In the genomic region with DNA sequence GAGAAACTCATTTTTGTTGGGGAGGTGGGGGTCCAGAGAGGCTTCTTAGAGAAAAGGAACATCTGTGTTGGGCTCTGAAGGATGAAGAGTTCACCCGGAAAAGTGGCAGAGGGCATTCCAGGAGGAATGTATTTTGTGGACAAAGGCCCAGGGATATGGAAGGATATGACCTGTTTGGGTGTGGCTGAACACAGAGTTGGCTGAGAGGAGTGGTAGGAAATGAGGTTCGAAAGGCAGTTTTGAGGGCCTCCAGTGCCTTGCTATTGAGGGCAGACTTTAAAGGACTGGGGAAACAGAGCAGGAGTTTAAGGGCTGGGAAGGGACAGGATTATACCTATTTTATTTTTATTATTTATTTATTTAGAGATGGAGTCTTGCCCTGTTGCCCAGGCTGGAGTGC, we compare ENCODE assay signal across 15 cellular contexts. TPM values are rescaled to one million over a fixed set of nuclear protein-coding genes. Genes with fewer than 3 reads are reported as not detected.
A peak's percentile ranks its signal among the peaks of the same experiment; 100 is the strongest.
DNase-seq lines count a peak whose midpoint lies in the region; ATAC-seq and TF ChIP-seq lines count a peak whose summit lies in the region.
"Had no signal": no experiment of that assay in that cellular context is flagged by ENCODE, and none has a peak within 500 bp of the region (broad histone marks: within the 10 kb centered on the region; RNA-seq: fewer than 3 reads in every experiment).

No MANE protein-coding gene starts in this region.

- H3K9me3 ChIP-seq in HCT116 (ENCODE audit: control insufficient read depth in 1 of 2, insufficient read depth in 1 of 2, low read depth in 1 of 2, low read length in 2 of 2) = no peaks in the 10 kb centered on the region
- no peaks in the 10 kb centered on the region for H3K9me3 ChIP-seq in ascending aorta
- no peaks in the 10 kb centered on the region for H3K9me3 ChIP-seq in gastrocnemius medialis
- no peaks in the 10 kb centered on the region for H3K9me3 ChIP-seq in body of pancreas

- no peaks in the 10 kb centered on the region for H3K9me2 ChIP-seq in HCT116 (ENCODE audit: insufficient read depth)

- intact Hi-C loops in HCT116 (cut with micrococcal nuclease) = no loop called here
- intact Hi-C loops in ascending aorta (cut with DNase I) = no loop called here
- intact Hi-C loops in gastrocnemius medialis (cut with DNase I; ENCODE audit: low total_unique reads) = no loop called here
- intact Hi-C loops in body of pancreas (cut with DNase I) = no loop called here

- H3K4me3 ChIP-seq in HCT116 (replicated peaks in 1 of 2; ENCODE audit: low read depth in 1 of 2, low read length in 2 of 2) (no peak overlapping the region), ascending aorta (no peak overlapping the region), gastrocnemius medialis (no peak overlapping the region), body of pancreas (no peak overlapping the region)

- TF ChIP-seq CTCF in HCT116 (IDR thresholded peaks at IDR 0.05 in 2 of 3, conservative IDR thresholded peaks at IDR 0.05 in 1 of 3; ENCODE audit: borderline replicate concordance in 1 of 3, insufficient read depth in 1 of 3, low read depth in 2 of 3, low read length in 2 of 3) (no peak), ascending aorta (IDR thresholded peaks at IDR 0.05) (no peak), foreskin keratinocyte (conservative IDR thresholded peaks at IDR 0.05) (no peak), gastrocnemius medialis (IDR thresholded peaks at IDR 0.05 in 4 of 5, conservative IDR thresholded peaks at IDR 0.05 in 1 of 5) (no peak), body of pancreas (IDR thresholded peaks at IDR 0.05) (no peak)

- WGBS in body of pancreas, 2 donors = 79 to 84% methylated on average over 2 of the region's 2 CpGs

- no peaks in the 10 kb centered on the region for H3K27me3 ChIP-seq in HCT116 (ENCODE audit: insufficient read depth, low read length)
- no peaks in the 10 kb centered on the region for H3K27me3 ChIP-seq in ascending aorta
- no peaks in the 10 kb centered on the region for H3K27me3 ChIP-seq in foreskin keratinocyte
- no peaks in the 10 kb centered on the region for H3K27me3 ChIP-seq in gastrocnemius medialis
- H3K27me3 ChIP-seq in body of pancreas = no peaks in the 10 kb centered on the region

- CTCF ChIA-PET in HCT116 (lab: Charles Lee) = no interaction called here

- BruUV-seq in HCT116 (replicated peaks; lab: Mats Ljungman, UMichigan) = no TSS peak

- TF ChIP-seq POLR2A in HCT116 (IDR thresholded peaks at IDR 0.05; ENCODE audit: borderline replicate concordance, extremely low read depth, insufficient read depth, insufficient read length) (no peak), gastrocnemius medialis (IDR thresholded peaks at IDR 0.05) (no peak), body of pancreas (IDR thresholded peaks at IDR 0.05) (no peak)

- in situ Hi-C loops in gastrocnemius medialis (cut with MboI; ENCODE audit: low sequenced_read_pairs in 4 of 4) = loop anchor here in 2 of 4 donors (25.0 kb wide), 1 partner anchor 105 kb away; no protein-coding TSS in a partner anchor

- ATAC-seq in HCT116 (no peak), foreskin keratinocyte (no peak), gastrocnemius medialis (no peak), GM18858 (IDR thresholded peaks at IDR 0.05; ENCODE audit: unreplicated experiment) (no peak), body of pancreas (no peak), HG03095 (IDR thresholded peaks at IDR 0.05; ENCODE audit: unreplicated experiment) (no peak)

- H3K79me2 ChIP-seq in HCT116 (ENCODE audit: insufficient read depth, low read length) = no peaks in the 10 kb centered on the region

- no peak for TF ChIP-seq RAD21 in HCT116 (IDR thresholded peaks at IDR 0.05; ENCODE audit: low read depth)

- H3K4me2 ChIP-seq in HCT116 (ENCODE audit: low read length) = peak overlapping the region; percentile 37

- POLR2A ChIA-PET in HCT116 (lab: Charles Lee) = no interaction called here

- H2AFZ ChIP-seq in HCT116 (ENCODE audit: low read depth, low read length, poor library complexity, severe bottlenecking) = no peak overlapping the region

- H3K36me3 ChIP-seq in HCT116 (ENCODE audit: control insufficient read depth in 1 of 2, insufficient read depth in 2 of 2, low read length in 2 of 2) = no peaks in the 10 kb centered on the region
- no peaks in the 10 kb centered on the region for H3K36me3 ChIP-seq in ascending aorta
- no peaks in the 10 kb centered on the region for H3K36me3 ChIP-seq in gastrocnemius medialis
- H3K36me3 ChIP-seq in body of pancreas (replicated peaks in 1 of 2; ENCODE audit: insufficient read depth in 1 of 2, low read depth in 2 of 2) = no peaks in the 10 kb centered on the region

- H3K9ac ChIP-seq in HCT116 (ENCODE audit: low read length) = no peak overlapping the region

- H3K4me1 ChIP-seq in HCT116 (ENCODE audit: control insufficient read depth in 1 of 2, insufficient read depth in 2 of 2, low read length in 2 of 2) (peaks cover 18 to 35% of the 10 kb centered on the region in 2 experiments), ascending aorta (peaks cover 10 to 17% of the 10 kb centered on the region in 2 donors), foreskin keratinocyte (peaks cover 16% of the 10 kb centered on the region), gastrocnemius medialis (peaks cover 42 to 50% of the 10 kb centered on the region in 2 donors), body of pancreas (peaks cover 17% of the 10 kb centered on the region)

- RAD21 ChIA-PET in HCT116 (lab: Charles Lee; ENCODE audit: low non-redundant PET in 1 of 2, low total read pairs in 2 of 2, uncharacterized antibody in 2 of 2, unreplicated experiment in 2 of 2) = no interaction called here

- no peaks in the 10 kb centered on the region for H4K20me1 ChIP-seq in HCT116 (ENCODE audit: insufficient read depth)

- DNase-seq in HCT116 (ENCODE audit: low read depth, low spot score) (no peak), ascending aorta (ENCODE audit: low spot score in 2 of 2) (no peak), foreskin keratinocyte (no peak), gastrocnemius medialis (no peak), body of pancreas (no peak)
- DNase-seq: activated CD4-positive, alpha-beta T cell treated with anti-CD3 and anti-CD28 coated beads, Interleukin-2, amount 50 U/mL, for 4 hours; activated naive CD8-positive, alpha-beta T cell treated with anti-CD3 and anti-CD28 coated beads for 36 hours; activated T-cell treated with anti-CD3 and anti-CD28 coated beads, Interleukin-2, amount 50 U/mL, for 1 hour; effector CD8-positive, alpha-beta T cell; foreskin melanocyte; NCI-H187; T-helper 1 cell had no signal

- H3K27ac ChIP-seq in HCT116 (ENCODE audit: low read depth, low read length) = no peak overlapping the region
- peak overlapping the region; percentile 6 to 9 for H3K27ac ChIP-seq in ascending aorta
- H3K27ac ChIP-seq in foreskin keratinocyte = peak overlapping the region; percentile 71
- peak overlapping the region; percentile 58 to 78 (median 62) for H3K27ac ChIP-seq in gastrocnemius medialis
- peak overlapping the region in 1 of 4 donors; percentile 11 for H3K27ac ChIP-seq in body of pancreas
- H3K27ac ChIP-seq: VCaP had no signal

TF ChIP-seq in HCT116, 20 proteins besides CTCF, POLR2A, EP300 and RAD21:
- TF ChIP-seq CBX3 (IDR thresholded peaks at IDR 0.05; ENCODE audit: low read depth) (no peak), ZNF274 (IDR thresholded peaks at IDR 0.05; ENCODE audit: low read depth, low read length) (no peak), ELF1 (IDR thresholded peaks at IDR 0.05; ENCODE audit: borderline replicate concordance, low read depth) (no peak), EZH2 (IDR thresholded peaks at IDR 0.05) (no peak), SRF (IDR thresholded peaks at IDR 0.05; ENCODE audit: low read depth) (no peak), TCF7L2 (IDR thresholded peaks at IDR 0.05; ENCODE audit: borderline replicate concordance, extremely low read depth, insufficient read depth, insufficient read length) (no peak), CEBPB (IDR thresholded peaks at IDR 0.05; ENCODE audit: low read depth) (no peak), ATF3 (IDR thresholded peaks at IDR 0.05) (no peak)

RNA-seq across cellular contexts. Expression of gene WASF2, which starts 27.3 kb away (rescaled TPM):
- 111 TPM for total RNA-seq in HCT116 (2021; ENCODE audit: unreplicated experiment)
- polyA plus RNA-seq in HCT116 (2012) = 78.7 and 84.7 TPM in 2 replicates
- total RNA-seq in ascending aorta = 70.4 TPM
- total RNA-seq in foreskin keratinocyte = 49.9 and 53.9 TPM in 2 replicates
- polyA plus RNA-seq in foreskin keratinocyte = 28.7 and 30.1 TPM in 2 replicates
- 10 to 100 TPM; 10.6 to 16.7 (median 13.3) TPM for total RNA-seq in gastrocnemius medialis
- 10 to 100 TPM; 28.0 to 36.1 TPM for total RNA-seq in body of pancreas
